8 cellular contexts compared by ENCODE assay signal in the genomic region with DNA sequence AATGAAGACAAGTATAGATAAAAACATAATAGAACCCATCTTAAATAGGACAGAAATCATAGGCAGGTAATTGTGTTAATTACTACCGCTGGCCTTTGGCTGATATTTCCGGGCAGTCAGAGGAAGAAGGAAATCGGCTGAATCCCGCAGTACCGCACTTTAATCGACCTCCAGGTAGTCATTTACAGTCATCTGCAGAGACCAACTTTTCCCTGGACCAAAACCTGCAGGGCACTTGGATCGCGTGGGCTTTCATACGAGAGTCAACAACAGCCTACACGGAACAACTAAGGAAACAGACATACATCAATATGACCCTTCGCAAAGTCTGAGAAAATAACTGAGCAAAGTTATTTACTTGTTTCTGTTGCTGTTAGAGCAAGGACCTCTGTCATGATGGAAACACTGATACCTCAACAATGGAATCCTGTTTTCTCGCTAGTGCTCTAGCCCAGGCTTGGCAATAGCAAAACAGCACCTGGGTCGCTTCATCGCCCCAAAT. TPM values are rescaled to one million over a fixed set of nuclear protein-coding genes. Genes with fewer than 3 reads are reported as not detected.
DNase-seq lines count a peak whose midpoint lies in the region; ATAC-seq, FAIRE-seq and TF ChIP-seq lines count a peak whose summit lies in the region.

No MANE protein-coding gene starts in this region.

- CTCF ChIA-PET in K562 (lab: Yijun Ruan, JAX; ENCODE audit: low intra/inter-chr PET ratio), result no interaction called here

- H3K9me3 ChIP-seq in Loucy (ENCODE audit: insufficient read depth, low read depth, low read length) (no peaks in the 10 kb centered on the region), K562 (replicated peaks; ENCODE audit: control insufficient read depth, insufficient read depth, low read depth, low read length) (no peaks in the 10 kb centered on the region), liver (ENCODE audit: control insufficient read depth in 4 of 4, low read length in 3 of 4) (no peaks in the 10 kb centered on the region), thymus (ENCODE audit: control insufficient read depth) (no peaks in the 10 kb centered on the region)

- TF ChIP-seq CTCF in Loucy (conservative IDR thresholded peaks at IDR 0.05; ENCODE audit: low read length) (no peak), K562 (IDR thresholded peaks at IDR 0.05 in 2 of 3, conservative IDR thresholded peaks at IDR 0.05 in 1 of 3; ENCODE audit: insufficient read depth in 2 of 3, low read depth in 1 of 3, low read length in 3 of 3) (no peak), liver (IDR thresholded peaks at IDR 0.05; ENCODE audit: low read depth, low read length, missing input control) (no peak)

- peaks cover 39% of the 10 kb centered on the region for H4K20me1 ChIP-seq in Loucy (ENCODE audit: insufficient read depth, low read length, poor library complexity, severe bottlenecking)
- no peaks in the 10 kb centered on the region for H4K20me1 ChIP-seq in K562 (replicated peaks; ENCODE audit: control insufficient read depth, insufficient read depth, low read length)

- no peaks in the 10 kb centered on the region for H3K9me2 ChIP-seq in Loucy (replicated peaks; ENCODE audit: low read depth, low read length)

- H3K4me1 ChIP-seq in Loucy (ENCODE audit: insufficient read depth, low read length, poor library complexity, severe bottlenecking) (peaks cover 44% of the 10 kb centered on the region), K562 (replicated peaks in 1 of 2; ENCODE audit: control insufficient read depth in 2 of 2, insufficient read depth in 2 of 2, low read length in 2 of 2) (peaks cover 0 to 9% of the 10 kb centered on the region in 2 experiments; a peak in 2 of 5 replicates), liver (ENCODE audit: control insufficient read depth in 4 of 4, insufficient read depth in 4 of 4, low read length in 3 of 4) (peaks cover 2 to 23% (median 14%) of the 10 kb centered on the region in 4 donors), thymus (ENCODE audit: control insufficient read depth, insufficient read depth, low read length) (peaks cover 5% of the 10 kb centered on the region)

- H3K27ac ChIP-seq in K562 (ENCODE audit: extremely low read depth, low read depth, low read length) (peak overlapping the region; percentile 66), liver (ENCODE audit: low read depth in 1 of 2, low read length in 2 of 2) (peak overlapping the region; percentile 83 to 94), thymus (ENCODE audit: low read depth) (peak overlapping the region; percentile 93)

- H3K36me3 ChIP-seq in Loucy (ENCODE audit: insufficient read depth, low read length) (no peaks in the 10 kb centered on the region), K562 (ENCODE audit: control insufficient read depth, insufficient read depth, low read length) (peaks cover 22% of the 10 kb centered on the region), liver (ENCODE audit: control insufficient read depth in 4 of 4, insufficient read depth in 3 of 4, low read depth in 1 of 4, low read length in 3 of 4) (peaks cover 2 to 19% (median 10%) of the 10 kb centered on the region in 4 donors), thymus (ENCODE audit: control insufficient read depth, insufficient read depth) (no peaks in the 10 kb centered on the region)

- no peaks in the 10 kb centered on the region for H3K27me3 ChIP-seq in Loucy (ENCODE audit: insufficient read depth, low read length, poor library complexity, severe bottlenecking)
- H3K27me3 ChIP-seq in K562 (ENCODE audit: control insufficient read depth in 2 of 2, insufficient read depth in 2 of 2, low read length in 2 of 2), result no peaks in the 10 kb centered on the region
- no peaks in the 10 kb centered on the region for H3K27me3 ChIP-seq in liver (ENCODE audit: control insufficient read depth in 4 of 4, insufficient read depth in 4 of 4, low read length in 3 of 4)
- no peaks in the 10 kb centered on the region for H3K27me3 ChIP-seq in thymus (ENCODE audit: control insufficient read depth, insufficient read depth)

- peak; percentile 28; the same call in 1 of the 2 replicates for TF ChIP-seq POLR2A in K562 (conservative IDR thresholded peaks at IDR 0.05)
- TF ChIP-seq POLR2A in GM12891 (IDR thresholded peaks at IDR 0.05; ENCODE audit: low read depth, low read length), result no peak

- POLR2A ChIA-PET in K562 (lab: Yijun Ruan, JAX), result interaction anchor here (0.8 kb wide), 1 partner anchor 9 kb away, joined by 3 read pairs; no protein-coding TSS in a partner anchor

- no TSS peak for BruUV-seq in K562 (replicated peaks; lab: Mats Ljungman, UMichigan)

- no peaks in the 10 kb centered on the region for H3F3A ChIP-seq in Loucy (ENCODE audit: low read depth)

- H3K4me3 ChIP-seq in Loucy (ENCODE audit: low read length, poor library complexity, severe bottlenecking) (peak overlapping the region; percentile 86), K562 (peak overlapping the region; percentile 92), liver (ENCODE audit: low read depth in 1 of 3, low read length in 3 of 3) (peak overlapping the region; percentile 69 to 86 (median 86)), thymus (ENCODE audit: low read length) (peak overlapping the region; percentile 86)

- 3% methylated on average over 14 of the region's 14 CpGs for WGBS in K562 (ENCODE audit: insufficient coverage, low coverage, missing lambda C conversion rate)
- 1% methylated on average over 14 of the region's 14 CpGs for WGBS in liver
- WGBS in thymus, result under 1% methylated on average over 14 of the region's 14 CpGs

- in situ Hi-C loops in K562 (cut with MboI), result no loop called here

- no peak for ATAC-seq in K562

- H3K4me2 ChIP-seq in Loucy (ENCODE audit: low read depth, low read length, poor library complexity, severe bottlenecking) (peak overlapping the region; percentile 88), K562 (ENCODE audit: insufficient read depth, low read length) (peak overlapping the region; percentile 89)

- intact Hi-C loops in K562 (cut with micrococcal nuclease), result loop anchor here (2.0 kb wide), 2 partner anchors 54 to 562 kb away; partner anchors contain the start of gene MSANTD4

- FAIRE-seq in K562 (lab: Jason Lieb, UNC) (no peak), GM12891 (lab: Jason Lieb, UNC) (no peak)

- no peak for TF ChIP-seq EP300 in K562 (IDR thresholded peaks at IDR 0.05; ENCODE audit: low read length)

- H3K79me2 ChIP-seq in Loucy (ENCODE audit: insufficient read depth, low read length) (peaks cover 40% of the 10 kb centered on the region), K562 (ENCODE audit: control insufficient read depth, insufficient read depth, low read length) (peaks cover 44% of the 10 kb centered on the region)

- H2AFZ ChIP-seq in Loucy (ENCODE audit: low read length) (peak overlapping the region; percentile 72), K562 (ENCODE audit: low read depth, low read length) (peak overlapping the region; percentile 97)

- TF ChIP-seq RAD21 in K562 (CRISPR knock-in tag; conservative IDR thresholded peaks at IDR 0.05 in 1 of 2, IDR thresholded peaks at IDR 0.05 in 1 of 2) (no peak), liver (IDR thresholded peaks at IDR 0.05) (no peak)

- H3K9ac ChIP-seq in Loucy (ENCODE audit: low read depth, low read length, poor library complexity, severe bottlenecking), result peak overlapping the region; percentile 73
- peak overlapping the region; percentile 69 to 91 for H3K9ac ChIP-seq in K562 (ENCODE audit: insufficient read depth in 1 of 2, low read depth in 2 of 2, low read length in 2 of 2)
- H3K9ac ChIP-seq in liver (ENCODE audit: low read depth in 1 of 2, low read length in 2 of 2), result peak overlapping the region; percentile 72 to 95

- DNase-seq in DMS 273 (lab: John Stamatoyannopoulos, UW; ENCODE audit: unreplicated experiment), result peak; percentile 27
- no peak for DNase-seq in DMS 273 treated with DMSO at 0.1 percent for 48 hours (lab: John Stamatoyannopoulos, UW)
- peak in 1 of 4 experiments; percentile 27 for DNase-seq in K562 (ENCODE audit: extremely low read depth in 1 of 4, low spot score in 3 of 4)
- DNase-seq in NAMALWA (ENCODE audit: low spot score), result no peak
- DNase-seq in GM12891 (ENCODE audit: insufficient read length, low spot score), result no peak

- H3K9me1 ChIP-seq in K562 (ENCODE audit: control insufficient read depth, insufficient read depth, low read length), result no peaks in the 10 kb centered on the region

RNA-seq across cellular contexts. Expression of gene KBTBD3, which starts 0.7 kb away (rescaled TPM):
- 7.4 and 15.5 TPM in 2 replicates for total RNA-seq in K562 (2011; cell fraction: chromatin; rRNA removed; ENCODE audit: low replicate concordance)
- 3.2 and 9.5 TPM in 2 replicates for total RNA-seq in K562 (2011; cell fraction: nucleolus; rRNA removed)
- total RNA-seq in K562 (2011; cell fraction: nucleoplasm; rRNA removed), result 13.0 and 18.8 TPM in 2 replicates
- total RNA-seq in K562 (2014; rRNA removed), result 4.2 and 7.8 TPM in 2 replicates
- 6.4 and 11.8 TPM in 2 replicates for total RNA-seq in K562 (2014; rRNA removed; fragmentation: Illumina TruSeq; extraction: Trizol)
- 4.9 and 5.7 TPM in 2 replicates for total RNA-seq in K562 (2015; rRNA removed; fragmentation: Illumina TruSeq; extraction: Trizol)
- 6.6 and 7.1 TPM in 2 replicates for total RNA-seq in K562 (2021)
- polyA plus RNA-seq in K562 (2011; rRNA removed), result 12.7 and 17.4 TPM in 2 replicates
- polyA plus RNA-seq in K562 (2011; cell fraction: cytosol; rRNA removed), result 1.2 and 2.0 TPM in 2 replicates
- polyA plus RNA-seq in K562 (2011; cell fraction: nucleus; rRNA removed), result 6.7 and 11.6 TPM in 2 replicates
- polyA plus RNA-seq in K562 (2012), result 4.7 and 6.1 TPM in 2 replicates
- polyA plus RNA-seq in K562 (2014; fragmentation: Illumina TruSeq; extraction: Trizol), result 4.6 and 5.1 TPM in 2 replicates
- 10 to 100 TPM; 28.2 to 31.2 TPM for polyA plus RNA-seq in K562 (2014; fragmentation: Nextera tagmentation; extraction: Ambion mirVana)
- 4.3 and 6.7 TPM in 2 replicates for polyA plus RNA-seq in K562 (2014; rRNA removed)
- 9.8 and 12.9 TPM in 2 replicates for polyA minus RNA-seq in K562 (2011; rRNA and poly(A)+ RNA removed)
- 1.8 TPM in 1 of 2 replicates, not detected in the other for polyA minus RNA-seq in K562 (2011; cell fraction: cytosol; rRNA and poly(A)+ RNA removed)
- 10.8 and 23.4 TPM in 2 replicates for polyA minus RNA-seq in K562 (2011; cell fraction: nucleus; rRNA and poly(A)+ RNA removed)
- 1 to 10 TPM; 1.3 to 3.4 TPM for total RNA-seq in liver
- polyA plus RNA-seq in liver, result 10 to 100 TPM in 1 of 2 donors, 1 to 10 TPM in 1; 1.0 to 12.4 TPM
- 7.6 TPM for polyA plus RNA-seq in thymus
- polyA plus RNA-seq in GM12891 (2012; ENCODE audit: low read depth, missing spikeins), result 2.6 TPM

RNA-seq across cellular contexts. Expression of gene AASDHPPT, which starts 1.0 kb away (rescaled TPM):
- total RNA-seq in K562 (2011; cell fraction: chromatin; rRNA removed; ENCODE audit: low replicate concordance), result 14.6 and 24.1 TPM in 2 replicates
- 17.2 and 17.6 TPM in 2 replicates for total RNA-seq in K562 (2011; cell fraction: nucleolus; rRNA removed)
- total RNA-seq in K562 (2011; cell fraction: nucleoplasm; rRNA removed), result 18.5 and 25.4 TPM in 2 replicates
- total RNA-seq in K562 (2014; rRNA removed) (59.4 and 61.4 TPM in 2 replicates), K562 (2014; rRNA removed; fragmentation: Illumina TruSeq; extraction: Trizol) (73.1 and 78.9 TPM in 2 replicates), K562 (2015; rRNA removed; fragmentation: Illumina TruSeq; extraction: Trizol) (64.5 and 67.1 TPM in 2 replicates), K562 (2021) (59.7 and 69.0 TPM in 2 replicates), liver (10 to 100 TPM; 24.0 to 29.9 TPM)
- polyA plus RNA-seq in K562 (2011; rRNA removed) (46.5 and 69.4 TPM in 2 replicates), K562 (2014; fragmentation: Illumina TruSeq; extraction: Trizol) (56.3 and 61.8 TPM in 2 replicates), K562 (2014; fragmentation: Nextera tagmentation; extraction: Ambion mirVana) (100 to 1,000 TPM in 1 of 2 experiments, 10 to 100 TPM in 1; 96.2 to 115 TPM), K562 (2014; rRNA removed) (48.0 and 48.7 TPM in 2 replicates), liver (10 to 100 TPM; 13.1 to 19.2 TPM), thymus (28.4 TPM)
- polyA plus RNA-seq in K562 (2011; cell fraction: cytosol; rRNA removed), result 17.3 and 25.4 TPM in 2 replicates
- 18.9 and 19.1 TPM in 2 replicates for polyA plus RNA-seq in K562 (2011; cell fraction: nucleus; rRNA removed)
- polyA plus RNA-seq in K562 (2012), result 37.4 and 50.4 TPM in 2 replicates
- polyA minus RNA-seq in K562 (2011; rRNA and poly(A)+ RNA removed), result 55.1 and 58.5 TPM in 2 replicates
- polyA minus RNA-seq in K562 (2011; cell fraction: cytosol; rRNA and poly(A)+ RNA removed), result 40.6 and 47.0 TPM in 2 replicates
- 33.9 and 46.9 TPM in 2 replicates for polyA minus RNA-seq in K562 (2011; cell fraction: nucleus; rRNA and poly(A)+ RNA removed)
- 25.1 TPM for polyA plus RNA-seq in GM12891 (2012; ENCODE audit: low read depth, missing spikeins)

RNA-seq across cellular contexts. Expression of gene MSANTD4, which starts 54.4 kb away (rescaled TPM):
- total RNA-seq in K562 (2011; cell fraction: chromatin; rRNA removed; ENCODE audit: low replicate concordance), result 7.5 and 31.1 TPM in 2 replicates
- 4.7 and 6.4 TPM in 2 replicates for total RNA-seq in K562 (2011; cell fraction: nucleolus; rRNA removed)
- 12.5 and 14.7 TPM in 2 replicates for total RNA-seq in K562 (2011; cell fraction: nucleoplasm; rRNA removed)
- total RNA-seq in K562 (2014; rRNA removed) (10.2 and 12.2 TPM in 2 replicates), K562 (2014; rRNA removed; fragmentation: Illumina TruSeq; extraction: Trizol) (16.4 and 18.2 TPM in 2 replicates), K562 (2015; rRNA removed; fragmentation: Illumina TruSeq; extraction: Trizol) (12.1 and 14.8 TPM in 2 replicates), K562 (2021) (9.2 and 9.9 TPM in 2 replicates), liver (1 to 10 TPM; 6.8 to 8.7 TPM)
- polyA plus RNA-seq in K562 (2011; rRNA removed) (7.4 and 9.7 TPM in 2 replicates), K562 (2014; fragmentation: Illumina TruSeq; extraction: Trizol) (9.7 and 10.5 TPM in 2 replicates), K562 (2014; fragmentation: Nextera tagmentation; extraction: Ambion mirVana) (1 to 10 TPM; 5.0 to 6.6 TPM), K562 (2014; rRNA removed) (9.3 and 11.6 TPM in 2 replicates), liver (1 to 10 TPM; 2.1 to 4.6 TPM), thymus (7.9 TPM)
- 2.0 and 3.9 TPM in 2 replicates for polyA plus RNA-seq in K562 (2011; cell fraction: cytosol; rRNA removed)
- polyA plus RNA-seq in K562 (2011; cell fraction: nucleus; rRNA removed), result 7.3 and 8.1 TPM in 2 replicates
- 6.9 and 7.9 TPM in 2 replicates for polyA plus RNA-seq in K562 (2012)
- polyA minus RNA-seq in K562 (2011; rRNA and poly(A)+ RNA removed), result 13.9 and 16.8 TPM in 2 replicates
- 5.2 TPM in 2 replicates for polyA minus RNA-seq in K562 (2011; cell fraction: cytosol; rRNA and poly(A)+ RNA removed)
- 11.3 and 19.5 TPM in 2 replicates for polyA minus RNA-seq in K562 (2011; cell fraction: nucleus; rRNA and poly(A)+ RNA removed)
- polyA plus RNA-seq in GM12891 (2012; ENCODE audit: low read depth, missing spikeins), result 8.8 TPM
